8 cellular contexts compared by ENCODE assay signal in the genomic region with DNA sequence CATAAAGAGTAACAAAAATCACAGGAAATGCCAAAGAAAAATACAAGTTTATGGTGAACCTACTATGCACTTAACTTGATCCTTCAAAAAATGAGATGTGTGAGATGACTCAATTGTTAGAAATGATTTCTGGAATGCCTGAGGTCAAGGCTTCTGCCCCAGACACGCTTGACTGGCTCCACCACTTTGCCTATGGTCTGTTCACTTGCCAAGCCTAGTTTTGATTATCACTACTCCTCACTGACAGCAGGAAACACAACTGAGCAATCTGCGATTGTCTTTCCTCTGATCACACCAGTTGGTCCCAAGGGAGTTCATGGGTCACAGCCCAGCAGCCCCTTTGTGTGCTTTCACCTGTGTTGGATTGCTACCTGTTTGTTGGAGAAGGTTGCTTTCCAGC. TPM values are rescaled to one million over a fixed set of nuclear protein-coding genes. Genes with fewer than 3 reads are reported as not detected.
DNase-seq lines count a peak whose midpoint lies in the region; ATAC-seq, FAIRE-seq and TF ChIP-seq lines count a peak whose summit lies in the region.

No MANE protein-coding gene starts in this region.

- H3K36me3 Mint-ChIP-seq in activated naive CD4-positive, alpha-beta T cell treated with anti-CD3 and anti-CD28 coated beads, Interleukin-2, amount 50 U/mL, for 72 hours: no peaks in the 10 kb centered on the region

- H3K4me3 ChIP-seq in fibroblast of mammary gland (ENCODE audit: control insufficient read depth, low read depth, low read length): no peak overlapping the region

- FAIRE-seq in HTR-8/SVneo (lab: Jason Lieb, UNC): no peak

- intact Hi-C loops in left ventricle myocardium superior (cut with micrococcal nuclease): no loop called here

- peak; percentile 98 for ATAC-seq in GM21619 (IDR thresholded peaks at IDR 0.05; ENCODE audit: unreplicated experiment)
- no peak for ATAC-seq in left ventricle myocardium superior
- no peak for ATAC-seq in activated naive CD4-positive, alpha-beta T cell treated with anti-CD3 and anti-CD28 coated beads, Interleukin-2, amount 50 U/mL, for 72 hours

- no peak for TF ChIP-seq CTCF in fibroblast of mammary gland (conservative IDR thresholded peaks at IDR 0.05; ENCODE audit: control insufficient read depth, insufficient read depth, low read depth, low read length)

- peak; percentile 94 for DNase-seq in EH (ENCODE audit: low read depth)
- DNase-seq in HTR-8/SVneo (ENCODE audit: insufficient read length, low spot score): peak; percentile 64
- peak; percentile 63 for DNase-seq in fibroblast of mammary gland (ENCODE audit: low read depth)
- no peak for DNase-seq in NCI-H1105 treated with DMSO at 0.1 percent for 48 hours (lab: John Stamatoyannopoulos, UW)
- DNase-seq in left ventricle myocardium superior: no peak
- DNase-seq in NOMO-1 treated with dmso at 0.1 percent for 144 hours (lab: John Stamatoyannopoulos, UW; ENCODE audit: unreplicated experiment): no peak
- DNase-seq in activated naive CD4-positive, alpha-beta T cell treated with anti-CD3 and anti-CD28 coated beads, Interleukin-2, amount 50 U/mL, for 72 hours (ENCODE audit: low spot score in 2 of 2): no peak

- H3K27ac Mint-ChIP-seq in activated naive CD4-positive, alpha-beta T cell treated with anti-CD3 and anti-CD28 coated beads, Interleukin-2, amount 50 U/mL, for 72 hours: peak overlapping the region in 1 of 2 donors; percentile 73

- H3K9me3 Mint-ChIP-seq in activated naive CD4-positive, alpha-beta T cell treated with anti-CD3 and anti-CD28 coated beads, Interleukin-2, amount 50 U/mL, for 72 hours: no peaks in the 10 kb centered on the region

RNA-seq across cellular contexts. Expression of gene PRDM10, which starts 20.6 kb away (rescaled TPM):
- total RNA-seq in left ventricle myocardium superior: 6.6 TPM
- total RNA-seq in activated naive CD4-positive, alpha-beta T cell treated with anti-CD3 and anti-CD28 coated beads, Interleukin-2, amount 50 U/mL, for 72 hours: 10 to 100 TPM; 13.0 to 28.1 TPM

RNA-seq across cellular contexts. Expression of gene APLP2, which starts 46.5 kb away (rescaled TPM):
- total RNA-seq in left ventricle myocardium superior: 297 TPM
- 10 to 100 TPM; 30.3 to 32.2 TPM for total RNA-seq in activated naive CD4-positive, alpha-beta T cell treated with anti-CD3 and anti-CD28 coated beads, Interleukin-2, amount 50 U/mL, for 72 hours

Comparison
In these comparisons a context has a peak if more than half of its experiments do, and no peak if none do; other contexts are left out.
1. DNase-seq: peak in EH (single experiment), HTR-8/SVneo (single experiment) and fibroblast of mammary gland (single experiment); none in NCI-H1105 treated with DMSO at 0.1 percent for 48 hours (single experiment), left ventricle myocardium superior (single experiment), NOMO-1 treated with dmso at 0.1 percent for 144 hours (single experiment) and activated naive CD4-positive, alpha-beta T cell treated with anti-CD3 and anti-CD28 coated beads, Interleukin-2, amount 50 U/mL, for 72 hours (0 of 2).